In the genomic region with DNA sequence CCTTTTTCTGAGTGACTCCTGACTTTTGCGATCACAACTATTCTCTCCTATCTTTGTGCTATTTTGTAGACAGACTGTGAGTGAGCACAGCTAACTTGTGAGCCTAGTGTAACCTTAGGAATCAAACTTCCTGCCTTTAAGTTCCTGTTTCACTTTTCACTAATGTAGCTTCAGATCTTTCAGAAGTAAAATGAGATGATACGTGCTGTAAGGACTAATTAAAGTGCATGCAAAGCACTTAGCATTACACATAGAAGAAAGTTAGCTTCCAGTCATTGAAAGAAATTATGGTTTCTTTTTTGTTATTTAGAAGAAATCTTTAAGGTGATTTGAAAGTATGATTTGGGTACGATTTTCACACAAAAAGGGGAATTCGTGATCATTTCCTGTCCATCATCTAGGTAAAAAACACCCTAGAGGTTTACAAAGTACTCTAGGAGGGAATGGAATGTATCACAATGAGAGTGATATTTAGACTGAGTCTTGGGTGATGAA, we compare ENCODE assay signal across 1 cellular context.
TF ChIP-seq lines count a peak whose summit lies in the region.

No MANE protein-coding gene starts in this region.

TF ChIP-seq in GM12878, 131 proteins besides CTCF, POLR2A, EP300 and RAD21 (continued from another document):
- TF ChIP-seq TAF1 (IDR thresholded peaks at IDR 0.05; ENCODE audit: borderline replicate concordance, low read depth, low read length) (0 out of 2 replicates have a peak, but pooled peaks have one; percentile 14), RBBP5 (conservative IDR thresholded peaks at IDR 0.05) (no peak), SP1 (IDR thresholded peaks at IDR 0.05; ENCODE audit: low read depth, low read length) (no peak), STAT1 (conservative IDR thresholded peaks at IDR 0.05) (no peak), EED (IDR thresholded peaks at IDR 0.05; ENCODE audit: low read depth) (0 out of 2 replicates have a peak, but pooled peaks have one; percentile 27), SUZ12 (IDR thresholded peaks at IDR 0.05; ENCODE audit: unreplicated experiment) (no peak)
- TF ChIP-seq, protein P1, sequence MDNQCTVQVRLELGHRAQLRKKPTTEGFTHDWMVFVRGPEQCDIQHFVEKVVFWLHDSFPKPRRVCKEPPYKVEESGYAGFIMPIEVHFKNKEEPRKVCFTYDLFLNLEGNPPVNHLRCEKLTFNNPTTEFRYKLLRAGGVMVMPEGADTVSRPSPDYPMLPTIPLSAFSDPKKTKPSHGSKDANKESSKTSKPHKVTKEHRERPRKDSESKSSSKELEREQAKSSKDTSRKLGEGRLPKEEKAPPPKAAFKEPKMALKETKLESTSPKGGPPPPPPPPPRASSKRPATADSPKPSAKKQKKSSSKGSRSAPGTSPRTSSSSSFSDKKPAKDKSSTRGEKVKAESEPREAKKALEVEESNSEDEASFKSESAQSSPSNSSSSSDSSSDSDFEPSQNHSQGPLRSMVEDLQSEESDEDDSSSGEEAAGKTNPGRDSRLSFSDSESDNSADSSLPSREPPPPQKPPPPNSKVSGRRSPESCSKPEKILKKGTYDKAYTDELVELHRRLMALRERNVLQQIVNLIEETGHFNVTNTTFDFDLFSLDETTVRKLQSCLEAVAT (IDR thresholded peaks at IDR 0.05): no peak; the same call in 1 of the 2 replicates
- TF ChIP-seq, protein P2, sequence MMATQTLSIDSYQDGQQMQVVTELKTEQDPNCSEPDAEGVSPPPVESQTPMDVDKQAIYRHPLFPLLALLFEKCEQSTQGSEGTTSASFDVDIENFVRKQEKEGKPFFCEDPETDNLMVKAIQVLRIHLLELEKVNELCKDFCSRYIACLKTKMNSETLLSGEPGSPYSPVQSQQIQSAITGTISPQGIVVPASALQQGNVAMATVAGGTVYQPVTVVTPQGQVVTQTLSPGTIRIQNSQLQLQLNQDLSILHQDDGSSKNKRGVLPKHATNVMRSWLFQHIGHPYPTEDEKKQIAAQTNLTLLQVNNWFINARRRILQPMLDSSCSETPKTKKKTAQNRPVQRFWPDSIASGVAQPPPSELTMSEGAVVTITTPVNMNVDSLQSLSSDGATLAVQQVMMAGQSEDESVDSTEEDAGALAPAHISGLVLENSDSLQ (IDR thresholded peaks at IDR 0.05): peak; percentile 90
